Comparison of ENCODE assay signal across 39 cellular contexts in genomic region chr1:39735731-39736130, GRCh38. TPM values are rescaled to one million over a fixed set of nuclear protein-coding genes. Genes with fewer than 3 reads are reported as not detected.
DNase-seq lines count a peak whose midpoint lies in the region; ATAC-seq, FAIRE-seq and TF ChIP-seq lines count a peak whose summit lies in the region.
"Had no signal": no experiment of that assay in that cellular context is flagged by ENCODE, and none has a peak within 500 bp of the region (broad histone marks: within the 10 kb centered on the region; RNA-seq: fewer than 3 reads in every experiment).

No MANE protein-coding gene starts in this region.

- WGBS in GM12878 (ENCODE audit: insufficient coverage, insufficient replicate concordance, low lambda C conversion rate, missing lambda C conversion rate): 0% methylated on average over 3 of the region's 3 CpGs

- H3K9ac ChIP-seq in GM12878 (ENCODE audit: control insufficient read depth, insufficient read depth, low read length): no peak overlapping the region

- TF ChIP-seq EP300 in GM12878 (IDR thresholded peaks at IDR 0.05; ENCODE audit: borderline replicate concordance in 1 of 2, control insufficient read depth in 1 of 2, low read depth in 2 of 2, low read length in 2 of 2): no peak

- H3K27ac ChIP-seq in GM12878 (ENCODE audit: control insufficient read depth, insufficient read depth) (no peak overlapping the region), GM23338 (ENCODE audit: low read depth) (no peak overlapping the region)
- H3K27ac ChIP-seq: coronary artery, neutrophil, SK-N-MC, uterus had no signal

- H4K20me1 ChIP-seq in GM12878 (ENCODE audit: control insufficient read depth, insufficient read depth): no peaks in the 10 kb centered on the region
- H4K20me1 ChIP-seq in GM23338 (replicated peaks; ENCODE audit: insufficient read depth): peaks cover 6% of the 10 kb centered on the region

- no peaks in the 10 kb centered on the region for H3K9me3 ChIP-seq in GM12878 (replicated peaks; ENCODE audit: control insufficient read depth, insufficient read depth, low read length)
- H3K9me3 ChIP-seq: neutrophil, uterus had no signal

- in situ Hi-C loops in GM12878 (cut with MboI): no loop called here
- in situ Hi-C loops in GM13977 (cut with MboI; ENCODE audit: low pct_unique_long_range_greater_than_20kb, low sequenced_read_pairs, unreplicated experiment): no loop called here

- peaks cover 19% of the 10 kb centered on the region for H3K27me3 Mint-ChIP-seq in activated CD4-positive, alpha-beta memory T cell treated with anti-CD3 and anti-CD28 coated beads for 36 hours
- peaks cover 17% of the 10 kb centered on the region for H3K27me3 Mint-ChIP-seq in activated CD4-positive, alpha-beta memory T cell treated with anti-CD3 and anti-CD28 coated beads, Interleukin-2, amount 10 ng/mL, durations not matched to agents 7 days and 5 days
- H3K27me3 Mint-ChIP-seq in GM23338 (ENCODE audit: insufficient read depth, low read depth, poor library complexity): peaks cover 43% of the 10 kb centered on the region

- ATAC-seq in GM12878: peak; percentile 6; the same call in 1 of the 3 replicates
- no peak for ATAC-seq in GM23338
- ATAC-seq: activated CD4-positive, CD25-positive, alpha-beta regulatory T cell treated with anti-CD3 and anti-CD28 coated beads, Interleukin-2, amount 50 U/mL, for 24 hours; effector memory CD8-positive, alpha-beta T cell; left ventricle myocardium superior; right cardiac atrium; T-helper 17 cell had no signal

- TF ChIP-seq RAD21 in GM12878 (IDR thresholded peaks at IDR 0.05; ENCODE audit: insufficient read depth, low read depth, low read length): no peak

- peak; percentile 27 for DNase-seq in activated CD4-positive, alpha-beta memory T cell treated with anti-CD3 and anti-CD28 coated beads for 36 hours
- no peak for DNase-seq in activated CD4-positive, alpha-beta memory T cell treated with anti-CD3 and anti-CD28 coated beads, Interleukin-2, amount 10 ng/mL, durations not matched to agents 7 days and 5 days
- DNase-seq in NCI-H2029 treated with DMSO at 0.1 percent for 48 hours (lab: John Stamatoyannopoulos, UW) (peak; percentile 98), GM12878 (ENCODE audit: low read depth, low spot score) (no peak), renal cortical epithelial cell (ENCODE audit: low read depth) (peak; percentile 57), GM23338 (ENCODE audit: low spot score) (no peak), amygdala (lab: John Stamatoyannopoulos, UW) (no peak), GM13977 (ENCODE audit: low spot score) (no peak)
- DNase-seq: activated naive CD4-positive, alpha-beta T cell treated with anti-CD3 and anti-CD28 coated beads, Interleukin-2, amount 50 U/mL, for 16 hours; activated T-cell treated with anti-CD3 and anti-CD28 coated beads, Interleukin-2, amount 50 U/mL, for 24 hours; aorta; Calu3; DMS79; effector memory CD8-positive, alpha-beta T cell; erythroblast; GDM1; left ventricle myocardium superior; NCI-H1105 treated with DMSO at 0.1 percent for 48 hours; NCI-H1930; NCI-H2227 treated with DMSO at 0.1 percent for 48 hours; NCI-H526; NK-92 treated with Interleukin-12 subunit alpha and Interleukin-12 subunit beta, amount 100 ng/mL, for 24 hours; posterior cingulate gyrus; right cardiac atrium; stimulated activated naive CD4-positive, alpha-beta T cell treated with Interleukin-2 at 50 U/mL for 16 hours; T-helper 17 cell; uterus had no signal

- H3K36me3 ChIP-seq in GM12878 (ENCODE audit: control insufficient read depth in 2 of 2, insufficient read depth in 2 of 2, low read length in 1 of 2) (no peaks in the 10 kb centered on the region), GM23338 (ENCODE audit: insufficient read depth) (peaks cover 3% of the 10 kb centered on the region; the same call in 1 of the 2 replicates)
- H3K36me3 ChIP-seq: uterus had no signal

- H3F3A ChIP-seq in GM23338 (replicated peaks; ENCODE audit: low read depth): no peaks in the 10 kb centered on the region

- RAD21 ChIA-PET in GM12878 (lab: Charles Lee; ENCODE audit: unreplicated experiment): no interaction called here

- intact Hi-C loops in activated CD4-positive, alpha-beta memory T cell treated with anti-CD3 and anti-CD28 coated beads for 36 hours (cut with micrococcal nuclease): no loop called here
- intact Hi-C loops in GM12878 (cut with micrococcal nuclease; ENCODE audit: unreplicated experiment): no loop called here

- H2AFZ ChIP-seq in GM12878 (ENCODE audit: control insufficient read depth, low read depth, low read length) (no peak overlapping the region), GM23338 (no peak overlapping the region)

- peaks cover 8% of the 10 kb centered on the region for H3K36me3 Mint-ChIP-seq in activated CD4-positive, alpha-beta memory T cell treated with anti-CD3 and anti-CD28 coated beads for 36 hours
- H3K36me3 Mint-ChIP-seq in activated CD4-positive, alpha-beta memory T cell treated with anti-CD3 and anti-CD28 coated beads, Interleukin-2, amount 10 ng/mL, durations not matched to agents 7 days and 5 days (ENCODE audit: low read depth): peaks cover 9% of the 10 kb centered on the region
- H3K36me3 Mint-ChIP-seq in GM23338 (ENCODE audit: low read depth): no peaks in the 10 kb centered on the region

- H3K79me2 ChIP-seq in GM12878 (ENCODE audit: control insufficient read depth, insufficient read depth, low read length) (peaks cover 19% of the 10 kb centered on the region), GM23338 (replicated peaks; ENCODE audit: insufficient read depth) (peaks cover 3% of the 10 kb centered on the region)

- H3K9me3 Mint-ChIP-seq in activated CD4-positive, alpha-beta memory T cell treated with anti-CD3 and anti-CD28 coated beads for 36 hours: no peaks in the 10 kb centered on the region
- H3K9me3 Mint-ChIP-seq in activated CD4-positive, alpha-beta memory T cell treated with anti-CD3 and anti-CD28 coated beads, Interleukin-2, amount 10 ng/mL, durations not matched to agents 7 days and 5 days: peaks cover 2% of the 10 kb centered on the region
- no peaks in the 10 kb centered on the region; the same call in 1 of the 3 replicates for H3K9me3 Mint-ChIP-seq in GM23338
- H3K9me3 Mint-ChIP-seq: activated T-cell treated with anti-CD3 and anti-CD28 coated beads, Interleukin-2, amount 50 U/mL, for 24 hours had no signal

- H3K4me2 ChIP-seq in GM12878 (ENCODE audit: control insufficient read depth, insufficient read depth): no peak overlapping the region
- no peak overlapping the region for H3K4me2 ChIP-seq in GM23338
- H3K4me2 ChIP-seq: smooth muscle cell had no signal

- CTCF ChIA-PET in activated CD4-positive, alpha-beta memory T cell treated with anti-CD3 and anti-CD28 coated beads for 36 hours (lab: Charles Lee): interaction anchor here (1.1 to 2.3 kb wide), 4 partner anchors 16 to 129 kb away, joined by 3 to 7 read pairs (median 4); partner anchors contain the start of gene NT5C1A
- CTCF ChIA-PET in activated CD4-positive, alpha-beta memory T cell treated with anti-CD3 and anti-CD28 coated beads, Interleukin-2, amount 10 ng/mL, durations not matched to agents 7 days and 5 days (lab: Charles Lee): interaction anchor here (0.7 kb wide), 1 partner anchor 63 kb away, joined by 3 read pairs; no protein-coding TSS in a partner anchor
- CTCF ChIA-PET in GM12878 (lab: Yijun Ruan, JAX): interaction anchor here (0.6 to 1.1 kb wide), 4 partner anchors 28 to 80 kb away, joined by 3 to 5 read pairs (median 4); no protein-coding TSS in a partner anchor

- H3K4me1 Mint-ChIP-seq in activated CD4-positive, alpha-beta memory T cell treated with anti-CD3 and anti-CD28 coated beads for 36 hours (ENCODE audit: low read depth): peaks cover 25% of the 10 kb centered on the region
- H3K4me1 Mint-ChIP-seq in activated CD4-positive, alpha-beta memory T cell treated with anti-CD3 and anti-CD28 coated beads, Interleukin-2, amount 10 ng/mL, durations not matched to agents 7 days and 5 days: peaks cover 38% of the 10 kb centered on the region
- peaks cover 7% of the 10 kb centered on the region for H3K4me1 Mint-ChIP-seq in GM23338

- H3K9me2 ChIP-seq in GM23338 (ENCODE audit: insufficient read depth): peaks cover 12% of the 10 kb centered on the region; the same call in 1 of the 2 replicates

- no TSS peak for BruUV-seq in GM12878 (replicated peaks; lab: Mats Ljungman, UMichigan)

- TF ChIP-seq POLR2A in GM12878 (IDR thresholded peaks at IDR 0.05; ENCODE audit: low read depth, low read length): no peak

- H3K27me3 ChIP-seq in GM12878 (replicated peaks in 1 of 2; ENCODE audit: control insufficient read depth in 2 of 2, insufficient read depth in 2 of 2, low read length in 1 of 2) (no peaks in the 10 kb centered on the region), GM23338 (ENCODE audit: insufficient read depth) (peaks cover 74% of the 10 kb centered on the region)
- H3K27me3 ChIP-seq: uterus had no signal

- no peak overlapping the region for H3K4me3 Mint-ChIP-seq in activated CD4-positive, alpha-beta memory T cell treated with anti-CD3 and anti-CD28 coated beads for 36 hours
- no peak overlapping the region for H3K4me3 Mint-ChIP-seq in activated CD4-positive, alpha-beta memory T cell treated with anti-CD3 and anti-CD28 coated beads, Interleukin-2, amount 10 ng/mL, durations not matched to agents 7 days and 5 days
- no peak overlapping the region for H3K4me3 Mint-ChIP-seq in GM23338
- H3K4me3 Mint-ChIP-seq: activated T-cell treated with anti-CD3 and anti-CD28 coated beads, Interleukin-2, amount 50 U/mL, for 24 hours; effector memory CD8-positive, alpha-beta T cell; T-helper 17 cell had no signal

- H3K4me1 ChIP-seq in GM12878 (ENCODE audit: control insufficient read depth, insufficient read depth, low read length) (peaks cover 9% of the 10 kb centered on the region), GM23338 (ENCODE audit: insufficient read depth) (peaks cover 9% of the 10 kb centered on the region; the same call in 1 of the 2 replicates)

- FAIRE-seq in GM12878 (lab: Jason Lieb, UNC): peak; percentile 41
- FAIRE-seq: A204.1, H1, HTR-8/SVneo, islet of Langerhans, TTC549 had no signal

- H3K4me3 ChIP-seq in GM12878: no peak overlapping the region
- no peak overlapping the region for H3K4me3 ChIP-seq in GM23338
- H3K4me3 ChIP-seq: coronary artery, SK-N-MC, smooth muscle cell, uterus had no signal

- SMC1A ChIA-PET in GM12878 (lab: Charles Lee; ENCODE audit: uncharacterized antibody, unreplicated experiment): interaction anchor here (0.9 to 1.2 kb wide), 2 partner anchors 9 to 78 kb away, joined by 3 read pairs; no protein-coding TSS in a partner anchor

- POLR2A ChIA-PET in activated CD4-positive, alpha-beta memory T cell treated with anti-CD3 and anti-CD28 coated beads for 36 hours (lab: Charles Lee): interaction anchor here (1.3 kb wide), 1 partner anchor 9 kb away, joined by 4 read pairs; no protein-coding TSS in a partner anchor
- POLR2A ChIA-PET in activated CD4-positive, alpha-beta memory T cell treated with anti-CD3 and anti-CD28 coated beads, Interleukin-2, amount 10 ng/mL, durations not matched to agents 7 days and 5 days (lab: Charles Lee): no interaction called here
- POLR2A ChIA-PET in GM12878 (lab: Charles Lee): no interaction called here

- H3K27ac Mint-ChIP-seq in activated CD4-positive, alpha-beta memory T cell treated with anti-CD3 and anti-CD28 coated beads for 36 hours: no peak overlapping the region
- no peak overlapping the region for H3K27ac Mint-ChIP-seq in activated CD4-positive, alpha-beta memory T cell treated with anti-CD3 and anti-CD28 coated beads, Interleukin-2, amount 10 ng/mL, durations not matched to agents 7 days and 5 days
- no peak overlapping the region for H3K27ac Mint-ChIP-seq in GM23338
- H3K27ac Mint-ChIP-seq: activated T-cell treated with anti-CD3 and anti-CD28 coated beads, Interleukin-2, amount 50 U/mL, for 24 hours; effector memory CD8-positive, alpha-beta T cell; T-helper 17 cell had no signal

- TF ChIP-seq CTCF in GM12878 (IDR thresholded peaks at IDR 0.05 in 2 of 3, conservative IDR thresholded peaks at IDR 0.05 in 1 of 3; ENCODE audit: control insufficient read depth in 2 of 3, extremely low read depth in 1 of 3, insufficient read depth in 1 of 3, low read depth in 3 of 3, low read length in 3 of 3) (no peak), GM23338 (conservative IDR thresholded peaks at IDR 0.05; ENCODE audit: low read depth in 2 of 2) (no peak), GM13977 (IDR thresholded peaks at IDR 0.05; ENCODE audit: extremely low read depth, insufficient read depth, missing control alignments) (no peak)

RNA-seq across cellular contexts. Expression of gene PPIE, which starts 3.0 kb away (rescaled TPM):
- 10 to 100 TPM; 64.1 to 68.7 TPM for total RNA-seq in activated CD4-positive, alpha-beta memory T cell treated with anti-CD3 and anti-CD28 coated beads for 36 hours
- total RNA-seq in activated CD4-positive, alpha-beta memory T cell treated with anti-CD3 and anti-CD28 coated beads, Interleukin-2, amount 10 ng/mL, durations not matched to agents 7 days and 5 days: 10 to 100 TPM; 52.3 to 57.4 TPM
- total RNA-seq in GM12878 (2013; cell fraction: nucleolus; rRNA removed): 75.9 and 77.7 TPM in 2 replicates
- total RNA-seq in GM12878 (2014; rRNA removed) (36.6 and 39.6 TPM in 2 replicates), GM12878 (2014; rRNA removed; fragmentation: Illumina TruSeq; extraction: Trizol) (46.6 and 48.0 TPM in 2 replicates), GM12878 (2021) (46.5 and 48.1 TPM in 2 replicates), renal cortical epithelial cell (35.1 and 39.9 TPM in 2 replicates)
- 34.9 TPM for polyA plus RNA-seq in GM12878 (2011; ENCODE audit: low read depth)
- polyA plus RNA-seq in GM12878 (2011; rRNA removed) (77.8 and 81.1 TPM in 2 replicates), GM12878 (2014; fragmentation: Illumina TruSeq; extraction: Trizol) (53.4 and 58.7 TPM in 2 replicates), GM12878 (2014; fragmentation: Nextera tagmentation; extraction: Ambion mirVana) (100 to 1,000 TPM; 130 to 163 TPM), GM12878 (2014; rRNA removed) (54.7 and 66.1 TPM in 2 replicates), GM12878 (2016; fragmentation: Nextera tagmentation; extraction: Ambion mirVana) (10 to 100 TPM; 74.1 to 78.7 TPM), GM23338 (2016; fragmentation: Nextera tagmentation; extraction: Ambion mirVana) (50.3 and 51.9 TPM in 2 replicates)
- polyA plus RNA-seq in GM12878 (2011; cell fraction: cytosol; rRNA removed): 75.3 and 89.8 TPM in 2 replicates
- polyA plus RNA-seq in GM12878 (2011; cell fraction: nucleus; rRNA removed): 111 and 126 TPM in 2 replicates
- 43.3 and 53.5 TPM in 2 replicates for polyA plus RNA-seq in GM12878 (2012)
- 46.6 and 47.5 TPM in 2 replicates for polyA minus RNA-seq in GM12878 (2011; rRNA and poly(A)+ RNA removed)
- 10.6 and 11.1 TPM in 2 replicates for polyA minus RNA-seq in GM12878 (2011; cell fraction: cytosol; rRNA and poly(A)+ RNA removed)
- 40.1 and 44.9 TPM in 2 replicates for polyA minus RNA-seq in GM12878 (2011; cell fraction: nucleus; rRNA and poly(A)+ RNA removed)
- 24.3 and 27.8 TPM in 2 replicates for total RNA-seq in GM23338 (2014; rRNA removed; shearing (Covaris generic))

RNA-seq across cellular contexts. Expression of gene OXCT2, which starts 35.4 kb away (rescaled TPM):
- 1 to 10 TPM; 1.2 to 1.9 TPM for total RNA-seq in activated CD4-positive, alpha-beta memory T cell treated with anti-CD3 and anti-CD28 coated beads for 36 hours
- total RNA-seq in activated CD4-positive, alpha-beta memory T cell treated with anti-CD3 and anti-CD28 coated beads, Interleukin-2, amount 10 ng/mL, durations not matched to agents 7 days and 5 days: 1 to 10 TPM in 1 of 2 experiments, under 1 TPM in 1; 0.88 to 1.0 TPM
- total RNA-seq in GM12878 (2013; cell fraction: nucleolus; rRNA removed): 4.1 and 4.9 TPM in 2 replicates
- total RNA-seq in GM12878 (2014; rRNA removed) (0.79 and 1.1 TPM in 2 replicates), GM12878 (2014; rRNA removed; fragmentation: Illumina TruSeq; extraction: Trizol) (0.69 and 1.0 TPM in 2 replicates), GM12878 (2021) (0.98 and 1.9 TPM in 2 replicates), renal cortical epithelial cell (0.65 and 8.7 TPM in 2 replicates)
- 0.43 TPM for polyA plus RNA-seq in GM12878 (2011; ENCODE audit: low read depth)
- polyA plus RNA-seq in GM12878 (2011; rRNA removed) (0.29 and 0.39 TPM in 2 replicates), GM12878 (2014; fragmentation: Illumina TruSeq; extraction: Trizol) (0.13 and 0.57 TPM in 2 replicates), GM12878 (2014; fragmentation: Nextera tagmentation; extraction: Ambion mirVana) (under 1 TPM; 0.06 to 0.31 TPM), GM12878 (2014; rRNA removed) (1.7 and 1.8 TPM in 2 replicates), GM12878 (2016; fragmentation: Nextera tagmentation; extraction: Ambion mirVana) (under 1 TPM; 0.40 to 0.60 TPM), GM23338 (2016; fragmentation: Nextera tagmentation; extraction: Ambion mirVana) (1.1 and 1.4 TPM in 2 replicates)
- 0.39 and 0.53 TPM in 2 replicates for polyA plus RNA-seq in GM12878 (2011; cell fraction: cytosol; rRNA removed)
- 1.9 and 2.1 TPM in 2 replicates for polyA plus RNA-seq in GM12878 (2011; cell fraction: nucleus; rRNA removed)
- 0.53 and 0.81 TPM in 2 replicates for polyA plus RNA-seq in GM12878 (2012)
- polyA minus RNA-seq in GM12878 (2011; rRNA and poly(A)+ RNA removed): 0.44 and 0.72 TPM in 2 replicates
- not detected in 2 replicates for polyA minus RNA-seq in GM12878 (2011; cell fraction: cytosol; rRNA and poly(A)+ RNA removed)
- polyA minus RNA-seq in GM12878 (2011; cell fraction: nucleus; rRNA and poly(A)+ RNA removed): 0.36 and 0.67 TPM in 2 replicates
- total RNA-seq in GM23338 (2014; rRNA removed; shearing (Covaris generic)): 2.8 and 4.0 TPM in 2 replicates
- total RNA-seq: MCF 10A, smooth muscle cell had no signal
- polyA plus RNA-seq: smooth muscle cell had no signal

RNA-seq across cellular contexts. Expression of gene HPCAL4, which starts 44.5 kb away (rescaled TPM):
- under 1 TPM; 0.43 to 0.61 TPM for total RNA-seq in activated CD4-positive, alpha-beta memory T cell treated with anti-CD3 and anti-CD28 coated beads for 36 hours
- total RNA-seq in activated CD4-positive, alpha-beta memory T cell treated with anti-CD3 and anti-CD28 coated beads, Interleukin-2, amount 10 ng/mL, durations not matched to agents 7 days and 5 days: 1 to 10 TPM; 2.4 to 2.6 TPM
- total RNA-seq in GM12878 (2013; cell fraction: nucleolus; rRNA removed): not detected in 2 replicates
- 0.06 TPM in 1 of 2 replicates, not detected in the other for total RNA-seq in GM12878 (2014; rRNA removed)
- total RNA-seq in GM12878 (2014; rRNA removed; fragmentation: Illumina TruSeq; extraction: Trizol): 0.05 TPM in 1 of 2 replicates, not detected in the other
- 0.05 and 0.16 TPM in 2 replicates for total RNA-seq in GM12878 (2021)
- not detected for polyA plus RNA-seq in GM12878 (2011; ENCODE audit: low read depth)
- polyA plus RNA-seq in GM12878 (2011; rRNA removed): 0.07 and 0.18 TPM in 2 replicates
- polyA plus RNA-seq in GM12878 (2011; cell fraction: cytosol; rRNA removed): 0.08 and 0.16 TPM in 2 replicates
- 0.10 and 0.22 TPM in 2 replicates for polyA plus RNA-seq in GM12878 (2011; cell fraction: nucleus; rRNA removed)
- polyA plus RNA-seq in GM12878 (2012): 0.06 and 0.07 TPM in 2 replicates
- 0.06 and 0.13 TPM in 2 replicates for polyA plus RNA-seq in GM12878 (2014; fragmentation: Illumina TruSeq; extraction: Trizol)
- polyA plus RNA-seq in GM12878 (2014; fragmentation: Nextera tagmentation; extraction: Ambion mirVana): not detected
- 0.08 TPM in 1 of 2 replicates, not detected in the other for polyA plus RNA-seq in GM12878 (2014; rRNA removed)
- not detected for polyA plus RNA-seq in GM12878 (2016; fragmentation: Nextera tagmentation; extraction: Ambion mirVana)
- polyA minus RNA-seq in GM12878 (2011; rRNA and poly(A)+ RNA removed): 0.05 and 0.29 TPM in 2 replicates
- not detected in 2 replicates for polyA minus RNA-seq in GM12878 (2011; cell fraction: cytosol; rRNA and poly(A)+ RNA removed)
- polyA minus RNA-seq in GM12878 (2011; cell fraction: nucleus; rRNA and poly(A)+ RNA removed): 0.12 TPM in 1 of 2 replicates, not detected in the other
- total RNA-seq in renal cortical epithelial cell: 0.17 and 4.4 TPM in 2 replicates
- total RNA-seq in GM23338 (2014; rRNA removed; shearing (Covaris generic)): 1.1 and 1.2 TPM in 2 replicates
- 0.08 and 0.12 TPM in 2 replicates for polyA plus RNA-seq in GM23338 (2016; fragmentation: Nextera tagmentation; extraction: Ambion mirVana)
- total RNA-seq: aorta, Calu3, MCF 10A, mesenteric fat pad had no signal
- polyA plus RNA-seq: aorta, smooth muscle cell had no signal

RNA-seq across cellular contexts. Expression of gene BMP8B, which starts 52.9 kb away (rescaled TPM):
- total RNA-seq in activated CD4-positive, alpha-beta memory T cell treated with anti-CD3 and anti-CD28 coated beads for 36 hours: under 1 TPM; 0.53 to 0.55 TPM
- under 1 TPM; 0.60 to 0.65 TPM for total RNA-seq in activated CD4-positive, alpha-beta memory T cell treated with anti-CD3 and anti-CD28 coated beads, Interleukin-2, amount 10 ng/mL, durations not matched to agents 7 days and 5 days
- 1.2 and 2.0 TPM in 2 replicates for total RNA-seq in GM12878 (2013; cell fraction: nucleolus; rRNA removed)
- total RNA-seq in GM12878 (2014; rRNA removed): 0.71 and 1.2 TPM in 2 replicates
- 0.37 and 0.49 TPM in 2 replicates for total RNA-seq in GM12878 (2014; rRNA removed; fragmentation: Illumina TruSeq; extraction: Trizol)
- total RNA-seq in GM12878 (2021): 1.2 TPM in 2 replicates
- 0.71 TPM for polyA plus RNA-seq in GM12878 (2011; ENCODE audit: low read depth)
- polyA plus RNA-seq in GM12878 (2011; rRNA removed): 0.55 and 0.56 TPM in 2 replicates
- polyA plus RNA-seq in GM12878 (2011; cell fraction: cytosol; rRNA removed): 0.62 and 0.76 TPM in 2 replicates
- 0.96 and 1.1 TPM in 2 replicates for polyA plus RNA-seq in GM12878 (2011; cell fraction: nucleus; rRNA removed)
- polyA plus RNA-seq in GM12878 (2012): 1.0 and 1.3 TPM in 2 replicates
- 1.00 and 1.0 TPM in 2 replicates for polyA plus RNA-seq in GM12878 (2014; fragmentation: Illumina TruSeq; extraction: Trizol)
- polyA plus RNA-seq in GM12878 (2014; fragmentation: Nextera tagmentation; extraction: Ambion mirVana): under 1 TPM; 0.23 to 0.37 TPM
- 1.00 and 1.0 TPM in 2 replicates for polyA plus RNA-seq in GM12878 (2014; rRNA removed)
- polyA plus RNA-seq in GM12878 (2016; fragmentation: Nextera tagmentation; extraction: Ambion mirVana): under 1 TPM; 0.09 to 0.23 TPM
- 0.88 and 1.1 TPM in 2 replicates for polyA minus RNA-seq in GM12878 (2011; rRNA and poly(A)+ RNA removed)
- 0.53 TPM in 1 of 2 replicates, not detected in the other for polyA minus RNA-seq in GM12878 (2011; cell fraction: cytosol; rRNA and poly(A)+ RNA removed)
- 0.12 and 0.48 TPM in 2 replicates for polyA minus RNA-seq in GM12878 (2011; cell fraction: nucleus; rRNA and poly(A)+ RNA removed)
- 1.3 and 2.3 TPM in 2 replicates for total RNA-seq in renal cortical epithelial cell
- total RNA-seq in GM23338 (2014; rRNA removed; shearing (Covaris generic)): 0.43 and 0.90 TPM in 2 replicates
- 0.16 and 0.17 TPM in 2 replicates for polyA plus RNA-seq in GM23338 (2016; fragmentation: Nextera tagmentation; extraction: Ambion mirVana)
- total RNA-seq: smooth muscle cell had no signal

Comparison
In these comparisons a context has a peak if more than half of its experiments do, and no peak if none do; other contexts are left out.
1. DNase-seq: peak in activated CD4-positive, alpha-beta memory T cell treated with anti-CD3 and anti-CD28 coated beads for 36 hours (single experiment), NCI-H2029 treated with DMSO at 0.1 percent for 48 hours (single experiment) and renal cortical epithelial cell (single experiment); none in activated CD4-positive, alpha-beta memory T cell treated with anti-CD3 and anti-CD28 coated beads, Interleukin-2, amount 10 ng/mL, durations not matched to agents 7 days and 5 days (single experiment), GM12878 (single experiment), GM23338 (single experiment), amygdala (0 of 56) and GM13977 (single experiment).